Comparison of ENCODE assay signal across 15 cellular contexts in genomic region chr1:10687142-10687715, GRCh38.
DNase-seq lines count a peak whose midpoint lies in the region; TF ChIP-seq lines count a peak whose summit lies in the region.
"Had no signal": no experiment of that assay in that cellular context is flagged by ENCODE, and none has a peak within 500 bp of the region (broad histone marks: within the 10 kb centered on the region; RNA-seq: fewer than 3 reads in every experiment).

No MANE protein-coding gene starts in this region.

- no peaks in the 10 kb centered on the region for H3K9me3 Mint-ChIP-seq in Caco-2 (ENCODE audit: unreplicated experiment)
- H3K9me3 Mint-ChIP-seq: activated CD4-positive, alpha-beta T cell treated with anti-CD3 and anti-CD28 coated beads, Interleukin-2, amount 10 ng/mL, durations not matched to agents 7 days and 5 days; activated naive CD4-positive, alpha-beta T cell treated with anti-CD3 and anti-CD28 coated beads, Interleukin-2, amount 50 U/mL, for 24 hours had no signal

- H3K27me3 Mint-ChIP-seq in Caco-2 (ENCODE audit: insufficient read depth, unreplicated experiment), result no peaks in the 10 kb centered on the region
- H3K27me3 Mint-ChIP-seq: activated CD4-positive, alpha-beta T cell treated with anti-CD3 and anti-CD28 coated beads, Interleukin-2, amount 10 ng/mL, durations not matched to agents 7 days and 5 days; activated naive CD4-positive, alpha-beta T cell treated with anti-CD3 and anti-CD28 coated beads, Interleukin-2, amount 50 U/mL, for 24 hours had no signal

- TF ChIP-seq POLR2A in Peyer's patch (IDR thresholded peaks at IDR 0.05), result peak in 1 of 2 donors; percentile 34

- peaks cover 7% of the 10 kb centered on the region for H3K4me1 Mint-ChIP-seq in Caco-2 (ENCODE audit: low read depth, unreplicated experiment)

- H3K36me3 Mint-ChIP-seq in Caco-2 (ENCODE audit: insufficient read depth, unreplicated experiment), result no peaks in the 10 kb centered on the region
- H3K36me3 Mint-ChIP-seq: activated naive CD4-positive, alpha-beta T cell treated with anti-CD3 and anti-CD28 coated beads, Interleukin-2, amount 50 U/mL, for 24 hours had no signal

- BruUV-seq in Caco-2 (replicated peaks; lab: Mats Ljungman, UMichigan), result no TSS peak

- H3K4me1 ChIP-seq in Caco-2, result peaks cover 15% of the 10 kb centered on the region
- peaks cover 0 to 99% (median 3%) of the 10 kb centered on the region in 4 donors for H3K4me1 ChIP-seq in Peyer's patch

- POLR2A ChIA-PET in Caco-2 (lab: Charles Lee), result no interaction called here

- no peaks in the 10 kb centered on the region for H3K9me3 ChIP-seq in Caco-2
- no peaks in the 10 kb centered on the region for H3K9me3 ChIP-seq in Peyer's patch

- no peak for DNase-seq in Caco-2
- DNase-seq in Peyer's patch, result peak in 2 of 3 donors; percentile 75 to 81
- DNase-seq in kidney tubule cell (ENCODE audit: low spot score), result peak; percentile 50
- peak; percentile 28 for DNase-seq in retina
- no peak for DNase-seq in HPDE6-E6E7 (ENCODE audit: extremely low spot score)
- DNase-seq in Kasumi-1 (lab: John Stamatoyannopoulos, UW), result no peak
- DNase-seq in activated CD8-positive, alpha-beta memory T cell treated with anti-CD3 and anti-CD28 coated beads for 24 hours, result no peak
- DNase-seq in HCEC 1CT, result no peak
- DNase-seq: activated CD4-positive, alpha-beta T cell treated with anti-CD3 and anti-CD28 coated beads, Interleukin-2, amount 10 ng/mL, durations not matched to agents 7 days and 5 days; dermis blood vessel endothelial cell; GDM1; midbrain; NCI-H1105 treated with DMSO at 0.1 percent for 48 hours had no signal

- H3K27ac Mint-ChIP-seq in Caco-2 (ENCODE audit: unreplicated experiment), result peak overlapping the region; percentile 37
- H3K27ac Mint-ChIP-seq: activated CD4-positive, alpha-beta T cell treated with anti-CD3 and anti-CD28 coated beads, Interleukin-2, amount 10 ng/mL, durations not matched to agents 7 days and 5 days; activated naive CD4-positive, alpha-beta T cell treated with anti-CD3 and anti-CD28 coated beads, Interleukin-2, amount 50 U/mL, for 24 hours had no signal

- peak overlapping the region in 3 of 4 donors; percentile 35 to 76 (median 64) for H3K27ac ChIP-seq in Peyer's patch

- CTCF ChIA-PET in Caco-2 (lab: Charles Lee), result no interaction called here

- no peak overlapping the region for H3K4me3 ChIP-seq in Caco-2 (ENCODE audit: low read depth, low read length)
- H3K4me3 ChIP-seq in Peyer's patch, result no peak overlapping the region
- H3K4me3 ChIP-seq: skin epidermis had no signal

- TF ChIP-seq CTCF in Caco-2 (IDR thresholded peaks at IDR 0.05; ENCODE audit: insufficient read depth in 1 of 2, low read depth in 1 of 2, low read length in 1 of 2, severe bottlenecking in 1 of 2, unreplicated experiment in 1 of 2), result no peak
- no peak for TF ChIP-seq CTCF in Peyer's patch (IDR thresholded peaks at IDR 0.05)

- H3K4me3 Mint-ChIP-seq in Caco-2 (ENCODE audit: unreplicated experiment), result no peak overlapping the region
- H3K4me3 Mint-ChIP-seq: activated CD4-positive, alpha-beta T cell treated with anti-CD3 and anti-CD28 coated beads, Interleukin-2, amount 10 ng/mL, durations not matched to agents 7 days and 5 days; activated naive CD4-positive, alpha-beta T cell treated with anti-CD3 and anti-CD28 coated beads, Interleukin-2, amount 50 U/mL, for 24 hours had no signal

- intact Hi-C loops in Caco-2 (cut with micrococcal nuclease; ENCODE audit: unreplicated experiment), result no loop called here

- H3K36me3 ChIP-seq in Caco-2 (ENCODE audit: control insufficient read depth, insufficient read depth, low read length), result no peaks in the 10 kb centered on the region
- no peaks in the 10 kb centered on the region for H3K36me3 ChIP-seq in Peyer's patch

- H3K27me3 ChIP-seq in Caco-2 (replicated peaks; ENCODE audit: control insufficient read depth, insufficient read depth, low read length) (no peaks in the 10 kb centered on the region), Peyer's patch (no peaks in the 10 kb centered on the region)

Comparison
In these comparisons a context has a peak if more than half of its experiments do, and no peak if none do; other contexts are left out.
1. DNase-seq: peak in Peyer's patch (2 of 3), kidney tubule cell (single experiment) and retina (single experiment); none in Caco-2 (0 of 2), HPDE6-E6E7 (single experiment), Kasumi-1 (0 of 2), activated CD8-positive, alpha-beta memory T cell treated with anti-CD3 and anti-CD28 coated beads for 24 hours (single experiment) and HCEC 1CT (single experiment).